11 cellular contexts compared by ENCODE assay signal in genomic region chr12:76920182-76921014, GRCh38. TPM values are rescaled to one million over a fixed set of nuclear protein-coding genes. Genes with fewer than 3 reads are reported as not detected.
DNase-seq lines count a peak whose midpoint lies in the region; ATAC-seq, FAIRE-seq and TF ChIP-seq lines count a peak whose summit lies in the region.
"Had no signal": no experiment of that assay in that cellular context is flagged by ENCODE, and none has a peak within 500 bp of the region (broad histone marks: within the 10 kb centered on the region; RNA-seq: fewer than 3 reads in every experiment).

No MANE protein-coding gene starts in this region.

- peak; percentile 83 for ATAC-seq in GM18502 (IDR thresholded peaks at IDR 0.05; ENCODE audit: poor library complexity, unreplicated experiment)
- ATAC-seq in GM21381 (IDR thresholded peaks at IDR 0.05; ENCODE audit: unreplicated experiment), result peak; percentile 62
- peak; percentile 59 for ATAC-seq in HG03103 (IDR thresholded peaks at IDR 0.05; ENCODE audit: low read depth, unreplicated experiment)
- peak; percentile 91 for ATAC-seq in GM12878
- ATAC-seq in GM21526 (IDR thresholded peaks at IDR 0.05; ENCODE audit: low FRiP score, unreplicated experiment), result no peak
- no peak for ATAC-seq in GM19455 (IDR thresholded peaks at IDR 0.05; ENCODE audit: unreplicated experiment)
- ATAC-seq in foreskin keratinocyte, result no peak

- H4K20me1 ChIP-seq in GM12878 (ENCODE audit: control insufficient read depth, insufficient read depth), result no peaks in the 10 kb centered on the region
- H4K20me1 ChIP-seq in OCI-LY7 (ENCODE audit: insufficient read depth, low read length), result no peaks in the 10 kb centered on the region

- no peak for TF ChIP-seq POLR2A in GM12878 (IDR thresholded peaks at IDR 0.05; ENCODE audit: low read depth, low read length)

- no peaks in the 10 kb centered on the region for H3K9me2 ChIP-seq in OCI-LY7 (ENCODE audit: insufficient read depth, low read length)

- RAD21 ChIA-PET in GM12878 (lab: Charles Lee; ENCODE audit: unreplicated experiment), result no interaction called here

- WGBS in GM12878 (ENCODE audit: insufficient coverage, insufficient replicate concordance, low lambda C conversion rate, missing lambda C conversion rate), result 18% methylated on average over 7 of the region's 7 CpGs

- no peaks in the 10 kb centered on the region for H3K9me3 ChIP-seq in GM12878 (replicated peaks; ENCODE audit: control insufficient read depth, insufficient read depth, low read length)
- H3K9me3 ChIP-seq in OCI-LY7 (ENCODE audit: low read length), result no peaks in the 10 kb centered on the region

- TF ChIP-seq RAD21 in GM12878 (IDR thresholded peaks at IDR 0.05; ENCODE audit: insufficient read depth, low read depth, low read length), result no peak

- H3K27me3 ChIP-seq in GM12878 (replicated peaks in 1 of 2; ENCODE audit: control insufficient read depth in 2 of 2, insufficient read depth in 2 of 2, low read length in 1 of 2), result no peaks in the 10 kb centered on the region
- no peaks in the 10 kb centered on the region for H3K27me3 ChIP-seq in foreskin keratinocyte

- FAIRE-seq in GM12878 (lab: Jason Lieb, UNC), result no peak

- H3K79me2 ChIP-seq in GM12878 (ENCODE audit: control insufficient read depth, insufficient read depth, low read length) (no peaks in the 10 kb centered on the region), OCI-LY7 (ENCODE audit: insufficient read depth, low read depth, low read length) (no peaks in the 10 kb centered on the region)

- POLR2A ChIA-PET in GM12878 (lab: Charles Lee) (no interaction called here), OCI-LY7 (lab: Charles Lee) (no interaction called here)

- SMC1A ChIA-PET in GM12878 (lab: Charles Lee; ENCODE audit: uncharacterized antibody, unreplicated experiment), result interaction anchor here (1.5 kb wide), 1 partner anchor 54 kb away, joined by 3 read pairs; no protein-coding TSS in a partner anchor

- BruUV-seq in GM12878 (replicated peaks; lab: Mats Ljungman, UMichigan) (no TSS peak), OCI-LY7 (replicated peaks; lab: Mats Ljungman, UMichigan) (no TSS peak)

- H3K4me2 ChIP-seq in GM12878 (ENCODE audit: control insufficient read depth, insufficient read depth) (no peak overlapping the region), OCI-LY7 (ENCODE audit: low read length) (no peak overlapping the region)

- TF ChIP-seq CTCF in GM12878 (IDR thresholded peaks at IDR 0.05 in 2 of 3, conservative IDR thresholded peaks at IDR 0.05 in 1 of 3; ENCODE audit: control insufficient read depth in 2 of 3, extremely low read depth in 1 of 3, insufficient read depth in 1 of 3, low read depth in 3 of 3, low read length in 3 of 3) (no peak), OCI-LY7 (conservative IDR thresholded peaks at IDR 0.05; ENCODE audit: low read length) (no peak), foreskin keratinocyte (conservative IDR thresholded peaks at IDR 0.05) (no peak)

- no peak for TF ChIP-seq EP300 in GM12878 (IDR thresholded peaks at IDR 0.05; ENCODE audit: borderline replicate concordance in 1 of 2, control insufficient read depth in 1 of 2, low read depth in 2 of 2, low read length in 2 of 2)

- DNase-seq in GM12878 (ENCODE audit: low read depth, low spot score) (no peak), OCI-LY7 (ENCODE audit: low spot score) (no peak), foreskin keratinocyte (no peak)
- DNase-seq: cerebellar nuclear complex; naive thymus-derived CD8-positive, alpha-beta T cell; NCI-H1092 had no signal

- CTCF ChIA-PET in GM12878 (lab: Yijun Ruan, JAX), result no interaction called here
- CTCF ChIA-PET in OCI-LY7 (lab: Charles Lee; ENCODE audit: unreplicated experiment), result no interaction called here

- H3K4me1 ChIP-seq in GM12878 (ENCODE audit: control insufficient read depth, insufficient read depth, low read length), result no peaks in the 10 kb centered on the region
- H3K4me1 ChIP-seq in OCI-LY7 (ENCODE audit: insufficient read depth, low read length, poor library complexity, severe bottlenecking), result no peaks in the 10 kb centered on the region
- H3K4me1 ChIP-seq in foreskin keratinocyte, result peaks cover 5% of the 10 kb centered on the region

- H3K27ac ChIP-seq in GM12878 (ENCODE audit: control insufficient read depth, insufficient read depth) (no peak overlapping the region), OCI-LY7 (ENCODE audit: low read depth, low read length, poor library complexity, severe bottlenecking) (no peak overlapping the region), foreskin keratinocyte (no peak overlapping the region)

- in situ Hi-C loops in GM12878 (cut with MboI), result no loop called here

- H3K4me3 ChIP-seq in GM12878, result no peak overlapping the region
- no peak overlapping the region for H3K4me3 ChIP-seq in OCI-LY7 (ENCODE audit: low read depth, low read length, poor library complexity, severe bottlenecking)

- intact Hi-C loops in GM12878 (cut with micrococcal nuclease; ENCODE audit: unreplicated experiment) (no loop called here), OCI-LY7 (cut with micrococcal nuclease; ENCODE audit: unreplicated experiment) (no loop called here)

- H2AFZ ChIP-seq in GM12878 (ENCODE audit: control insufficient read depth, low read depth, low read length) (no peak overlapping the region; the same call in 1 of the 2 replicates), OCI-LY7 (ENCODE audit: low read length) (no peak overlapping the region)

- H3K9ac ChIP-seq in GM12878 (ENCODE audit: control insufficient read depth, insufficient read depth, low read length), result no peak overlapping the region

- H3K36me3 ChIP-seq in GM12878 (ENCODE audit: control insufficient read depth in 2 of 2, insufficient read depth in 2 of 2, low read length in 1 of 2), result no peaks in the 10 kb centered on the region
- no peaks in the 10 kb centered on the region for H3K36me3 ChIP-seq in OCI-LY7 (ENCODE audit: insufficient read depth, low read length)

TF ChIP-seq in GM12878, 131 proteins besides CTCF, POLR2A, EP300 and RAD21 (continues in another document):
- TF ChIP-seq EZH2 (IDR thresholded peaks at IDR 0.05; ENCODE audit: borderline replicate concordance, control insufficient read depth, low read depth, low read length), result no peak
- TF ChIP-seq, protein P1, sequence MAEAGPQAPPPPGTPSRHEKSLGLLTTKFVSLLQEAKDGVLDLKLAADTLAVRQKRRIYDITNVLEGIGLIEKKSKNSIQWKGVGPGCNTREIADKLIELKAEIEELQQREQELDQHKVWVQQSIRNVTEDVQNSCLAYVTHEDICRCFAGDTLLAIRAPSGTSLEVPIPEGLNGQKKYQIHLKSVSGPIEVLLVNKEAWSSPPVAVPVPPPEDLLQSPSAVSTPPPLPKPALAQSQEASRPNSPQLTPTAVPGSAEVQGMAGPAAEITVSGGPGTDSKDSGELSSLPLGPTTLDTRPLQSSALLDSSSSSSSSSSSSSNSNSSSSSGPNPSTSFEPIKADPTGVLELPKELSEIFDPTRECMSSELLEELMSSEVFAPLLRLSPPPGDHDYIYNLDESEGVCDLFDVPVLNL (IDR thresholded peaks at IDR 0.05; ENCODE audit: low read depth, low read length), result no peak
- TF ChIP-seq CEBPB (IDR thresholded peaks at IDR 0.05; ENCODE audit: borderline replicate concordance in 1 of 2, low read depth in 2 of 2, low read length in 2 of 2), result no peak
- no peak for TF ChIP-seq TAF1 (IDR thresholded peaks at IDR 0.05; ENCODE audit: borderline replicate concordance, low read depth, low read length)
- no peak for TF ChIP-seq CBX3 (IDR thresholded peaks at IDR 0.05; ENCODE audit: borderline replicate concordance, low read depth)
- peak; percentile 32; the same call in 1 of the 2 replicates for TF ChIP-seq ATF7 (IDR thresholded peaks at IDR 0.05; ENCODE audit: low read depth)
- peak; percentile 52; the same call in 1 of the 2 replicates for TF ChIP-seq SPI1 (IDR thresholded peaks at IDR 0.05; ENCODE audit: borderline replicate concordance, insufficient read depth, low read depth, low read length)
- no peak for TF ChIP-seq KAT2A (conservative IDR thresholded peaks at IDR 0.05; ENCODE audit: control insufficient read depth, low read depth, low read length)
- no peak for TF ChIP-seq NKRF (conservative IDR thresholded peaks at IDR 0.05)
- no peak for TF ChIP-seq SUZ12 (IDR thresholded peaks at IDR 0.05; ENCODE audit: unreplicated experiment)

RNA-seq across cellular contexts. Expression of gene CSRP2, which starts 41.6 kb away (rescaled TPM):
- total RNA-seq in GM12878 (2013; cell fraction: nucleolus; rRNA removed), result 0.86 and 1.3 TPM in 2 replicates
- total RNA-seq in GM12878 (2014; rRNA removed), result 0.17 and 0.38 TPM in 2 replicates
- total RNA-seq in GM12878 (2014; rRNA removed; fragmentation: Illumina TruSeq; extraction: Trizol), result 0.23 and 0.27 TPM in 2 replicates
- 1.0 and 1.6 TPM in 2 replicates for total RNA-seq in GM12878 (2021)
- polyA plus RNA-seq in GM12878 (2011; ENCODE audit: low read depth), result 0.94 TPM
- 1.2 and 1.3 TPM in 2 replicates for polyA plus RNA-seq in GM12878 (2011; rRNA removed)
- polyA plus RNA-seq in GM12878 (2011; cell fraction: cytosol; rRNA removed), result 0.82 and 0.85 TPM in 2 replicates
- 0.45 and 0.70 TPM in 2 replicates for polyA plus RNA-seq in GM12878 (2011; cell fraction: nucleus; rRNA removed)
- 1.0 and 1.1 TPM in 2 replicates for polyA plus RNA-seq in GM12878 (2012)
- polyA plus RNA-seq in GM12878 (2014; fragmentation: Illumina TruSeq; extraction: Trizol), result 0.06 and 0.32 TPM in 2 replicates
- polyA plus RNA-seq in GM12878 (2014; fragmentation: Nextera tagmentation; extraction: Ambion mirVana), result under 1 TPM; 0.47 to 0.69 TPM
- polyA plus RNA-seq in GM12878 (2014; rRNA removed), result 0.08 TPM in 2 replicates
- polyA plus RNA-seq in GM12878 (2016; fragmentation: Nextera tagmentation; extraction: Ambion mirVana), result under 1 TPM; 0.58 to 0.64 TPM
- polyA minus RNA-seq in GM12878 (2011; rRNA and poly(A)+ RNA removed), result 0.93 and 1.0 TPM in 2 replicates
- polyA minus RNA-seq in GM12878 (2011; cell fraction: cytosol; rRNA and poly(A)+ RNA removed), result not detected in 2 replicates
- polyA minus RNA-seq in GM12878 (2011; cell fraction: nucleus; rRNA and poly(A)+ RNA removed), result 0.48 and 2.0 TPM in 2 replicates
- 4.3 and 7.7 TPM in 2 replicates for total RNA-seq in OCI-LY7 (2014; rRNA removed; shearing (Covaris generic))
- 0.63 TPM in 1 of 2 replicates, not detected in the other for total RNA-seq in OCI-LY7 (2022)
- 21.6 and 38.5 TPM in 2 replicates for total RNA-seq in foreskin keratinocyte
- polyA plus RNA-seq in foreskin keratinocyte, result 25.4 and 48.4 TPM in 2 replicates
- total RNA-seq: naive thymus-derived CD8-positive, alpha-beta T cell had no signal

Comparison
In these comparisons a context has a peak if more than half of its experiments do, and no peak if none do; other contexts are left out.
1. ATAC-seq: peak in GM18502 (single experiment), GM21381 (single experiment), HG03103 (single experiment) and GM12878 (single experiment); none in GM21526 (single experiment), GM19455 (single experiment) and foreskin keratinocyte (single experiment).